Comparison of ENCODE assay signal across 2 cellular contexts in the genomic region with DNA sequence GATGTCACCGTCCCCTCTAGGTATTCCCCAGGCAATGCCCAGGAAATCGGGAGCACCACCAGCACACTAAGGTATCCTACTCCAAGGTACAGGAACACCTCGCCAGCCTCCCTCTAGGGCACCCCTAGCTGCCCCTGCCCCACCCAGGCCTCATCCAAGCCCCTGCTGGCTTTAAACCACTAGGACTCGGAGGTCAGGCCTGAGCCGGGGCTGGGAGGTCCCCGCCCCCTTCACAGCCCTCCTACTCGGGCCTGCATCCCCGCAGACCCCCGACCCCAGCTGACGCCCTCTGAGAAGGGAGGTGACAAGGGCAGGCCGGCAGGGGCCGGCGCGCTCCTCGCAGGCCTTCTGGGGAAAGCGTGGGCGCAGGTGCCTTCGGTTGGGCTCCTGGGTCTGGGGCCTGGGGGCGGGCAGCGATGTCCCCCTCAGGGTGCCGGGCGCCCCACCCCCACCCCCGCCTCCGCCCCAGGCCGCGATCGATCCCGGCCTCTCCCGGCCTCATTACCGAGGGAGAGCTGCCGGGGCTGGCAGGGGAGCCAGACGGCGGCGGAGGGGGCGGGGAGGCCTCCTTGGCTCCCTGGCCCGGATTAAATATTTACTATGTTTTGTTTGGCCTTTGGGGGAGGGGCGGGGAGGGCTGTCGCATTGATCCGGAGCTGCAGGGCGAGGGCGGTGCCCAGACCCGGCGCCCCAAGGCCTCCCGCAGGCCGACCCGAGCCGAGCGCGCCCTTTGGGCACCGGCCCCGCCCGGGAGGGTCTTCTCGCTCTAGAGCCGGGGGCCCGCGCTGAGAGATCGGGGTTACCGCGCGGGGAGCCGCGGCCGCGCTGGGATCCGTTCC.
TF ChIP-seq lines count a peak whose summit lies in the region.

No MANE protein-coding gene starts in this region.

TF ChIP-seq in GM23338, 12 proteins besides CTCF, POLR2A, EP300 and RAD21:
- TF ChIP-seq ZNF331 (CRISPR knock-in tag; IDR thresholded peaks at IDR 0.05; ENCODE audit: low read depth) (no peak), JUNB (IDR thresholded peaks at IDR 0.05; ENCODE audit: unreplicated experiment) (no peak), POLR2AphosphoS5 (IDR thresholded peaks at IDR 0.05; ENCODE audit: low read depth) (no peak), EZH2phosphoT487 (IDR thresholded peaks at IDR 0.05; ENCODE audit: unreplicated experiment) (no peak), EZH2 (IDR thresholded peaks at IDR 0.05; ENCODE audit: low read depth, unreplicated experiment) (no peak), STAT1 (IDR thresholded peaks at IDR 0.05; ENCODE audit: unreplicated experiment) (no peak), NANOG (IDR thresholded peaks at IDR 0.05; ENCODE audit: borderline replicate concordance) (no peak), CREB1 (CRISPR knock-in tag; IDR thresholded peaks at IDR 0.05; ENCODE audit: low read depth) (no peak), ZNF114 (CRISPR knock-in tag; IDR thresholded peaks at IDR 0.05) (no peak)
- TF ChIP-seq, protein P1, sequence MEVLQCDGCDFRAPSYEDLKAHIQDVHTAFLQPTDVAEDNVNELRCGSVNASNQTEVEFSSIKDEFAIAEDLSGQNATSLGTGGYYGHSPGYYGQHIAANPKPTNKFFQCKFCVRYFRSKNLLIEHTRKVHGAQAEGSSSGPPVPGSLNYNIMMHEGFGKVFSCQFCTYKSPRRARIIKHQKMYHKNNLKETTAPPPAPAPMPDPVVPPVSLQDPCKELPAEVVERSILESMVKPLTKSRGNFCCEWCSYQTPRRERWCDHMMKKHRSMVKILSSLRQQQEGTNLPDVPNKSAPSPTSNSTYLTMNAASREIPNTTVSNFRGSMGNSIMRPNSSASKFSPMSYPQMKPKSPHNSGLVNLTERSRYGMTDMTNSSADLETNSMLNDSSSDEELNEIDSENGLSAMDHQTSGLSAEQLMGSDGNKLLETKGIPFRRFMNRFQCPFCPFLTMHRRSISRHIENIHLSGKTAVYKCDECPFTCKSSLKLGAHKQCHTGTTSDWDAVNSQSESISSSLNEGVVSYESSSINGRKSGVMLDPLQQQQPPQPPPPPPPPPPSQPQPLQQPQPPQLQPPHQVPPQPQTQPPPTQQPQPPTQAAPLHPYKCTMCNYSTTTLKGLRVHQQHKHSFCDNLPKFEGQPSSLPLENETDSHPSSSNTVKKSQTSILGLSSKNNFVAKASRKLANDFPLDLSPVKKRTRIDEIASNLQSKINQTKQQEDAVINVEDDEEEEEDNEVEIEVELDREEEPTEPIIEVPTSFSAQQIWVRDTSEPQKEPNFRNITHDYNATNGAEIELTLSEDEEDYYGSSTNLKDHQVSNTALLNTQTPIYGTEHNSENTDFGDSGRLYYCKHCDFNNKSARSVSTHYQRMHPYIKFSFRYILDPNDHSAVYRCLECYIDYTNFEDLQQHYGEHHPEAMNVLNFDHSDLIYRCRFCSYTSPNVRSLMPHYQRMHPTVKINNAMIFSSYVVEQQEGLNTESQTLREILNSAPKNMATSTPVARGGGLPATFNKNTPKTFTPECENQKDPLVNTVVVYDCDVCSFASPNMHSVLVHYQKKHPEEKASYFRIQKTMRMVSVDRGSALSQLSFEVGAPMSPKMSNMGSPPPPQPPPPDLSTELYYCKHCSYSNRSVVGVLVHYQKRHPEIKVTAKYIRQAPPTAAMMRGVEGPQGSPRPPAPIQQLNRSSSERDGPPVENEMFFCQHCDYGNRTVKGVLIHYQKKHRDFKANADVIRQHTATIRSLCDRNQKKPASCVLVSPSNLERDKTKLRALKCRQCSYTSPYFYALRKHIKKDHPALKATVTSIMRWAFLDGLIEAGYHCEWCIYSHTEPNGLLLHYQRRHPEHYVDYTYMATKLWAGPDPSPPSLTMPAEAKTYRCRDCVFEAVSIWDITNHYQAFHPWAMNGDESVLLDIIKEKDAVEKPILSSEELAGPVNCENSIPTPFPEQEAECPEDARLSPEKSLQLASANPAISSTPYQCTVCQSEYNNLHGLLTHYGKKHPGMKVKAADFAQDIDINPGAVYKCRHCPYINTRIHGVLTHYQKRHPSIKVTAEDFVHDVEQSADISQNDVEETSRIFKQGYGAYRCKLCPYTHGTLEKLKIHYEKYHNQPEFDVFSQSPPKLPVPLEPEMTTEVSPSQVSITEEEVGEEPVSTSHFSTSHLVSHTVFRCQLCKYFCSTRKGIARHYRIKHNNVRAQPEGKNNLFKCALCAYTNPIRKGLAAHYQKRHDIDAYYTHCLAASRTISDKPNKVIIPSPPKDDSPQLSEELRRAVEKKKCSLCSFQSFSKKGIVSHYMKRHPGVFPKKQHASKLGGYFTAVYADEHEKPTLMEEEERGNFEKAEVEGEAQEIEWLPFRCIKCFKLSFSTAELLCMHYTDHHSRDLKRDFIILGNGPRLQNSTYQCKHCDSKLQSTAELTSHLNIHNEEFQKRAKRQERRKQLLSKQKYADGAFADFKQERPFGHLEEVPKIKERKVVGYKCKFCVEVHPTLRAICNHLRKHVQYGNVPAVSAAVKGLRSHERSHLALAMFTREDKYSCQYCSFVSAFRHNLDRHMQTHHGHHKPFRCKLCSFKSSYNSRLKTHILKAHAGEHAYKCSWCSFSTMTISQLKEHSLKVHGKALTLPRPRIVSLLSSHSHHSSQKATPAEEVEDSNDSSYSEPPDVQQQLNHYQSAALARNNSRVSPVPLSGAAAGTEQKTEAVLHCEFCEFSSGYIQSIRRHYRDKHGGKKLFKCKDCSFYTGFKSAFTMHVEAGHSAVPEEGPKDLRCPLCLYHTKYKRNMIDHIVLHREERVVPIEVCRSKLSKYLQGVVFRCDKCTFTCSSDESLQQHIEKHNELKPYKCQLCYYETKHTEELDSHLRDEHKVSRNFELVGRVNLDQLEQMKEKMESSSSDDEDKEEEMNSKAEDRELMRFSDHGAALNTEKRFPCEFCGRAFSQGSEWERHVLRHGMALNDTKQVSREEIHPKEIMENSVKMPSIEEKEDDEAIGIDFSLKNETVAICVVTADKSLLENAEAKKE (CRISPR knock-in tag; IDR thresholded peaks at IDR 0.05): no peak
- TF ChIP-seq, protein P2, sequence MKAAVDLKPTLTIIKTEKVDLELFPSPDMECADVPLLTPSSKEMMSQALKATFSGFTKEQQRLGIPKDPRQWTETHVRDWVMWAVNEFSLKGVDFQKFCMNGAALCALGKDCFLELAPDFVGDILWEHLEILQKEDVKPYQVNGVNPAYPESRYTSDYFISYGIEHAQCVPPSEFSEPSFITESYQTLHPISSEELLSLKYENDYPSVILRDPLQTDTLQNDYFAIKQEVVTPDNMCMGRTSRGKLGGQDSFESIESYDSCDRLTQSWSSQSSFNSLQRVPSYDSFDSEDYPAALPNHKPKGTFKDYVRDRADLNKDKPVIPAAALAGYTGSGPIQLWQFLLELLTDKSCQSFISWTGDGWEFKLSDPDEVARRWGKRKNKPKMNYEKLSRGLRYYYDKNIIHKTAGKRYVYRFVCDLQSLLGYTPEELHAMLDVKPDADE (IDR thresholded peaks at IDR 0.05): no peak
TF ChIP-seq in GM23338: peak in this region for 0.

TF ChIP-seq in WTC11, 78 proteins besides CTCF, POLR2A, EP300 and RAD21:
- TF ChIP-seq, protein P3, sequence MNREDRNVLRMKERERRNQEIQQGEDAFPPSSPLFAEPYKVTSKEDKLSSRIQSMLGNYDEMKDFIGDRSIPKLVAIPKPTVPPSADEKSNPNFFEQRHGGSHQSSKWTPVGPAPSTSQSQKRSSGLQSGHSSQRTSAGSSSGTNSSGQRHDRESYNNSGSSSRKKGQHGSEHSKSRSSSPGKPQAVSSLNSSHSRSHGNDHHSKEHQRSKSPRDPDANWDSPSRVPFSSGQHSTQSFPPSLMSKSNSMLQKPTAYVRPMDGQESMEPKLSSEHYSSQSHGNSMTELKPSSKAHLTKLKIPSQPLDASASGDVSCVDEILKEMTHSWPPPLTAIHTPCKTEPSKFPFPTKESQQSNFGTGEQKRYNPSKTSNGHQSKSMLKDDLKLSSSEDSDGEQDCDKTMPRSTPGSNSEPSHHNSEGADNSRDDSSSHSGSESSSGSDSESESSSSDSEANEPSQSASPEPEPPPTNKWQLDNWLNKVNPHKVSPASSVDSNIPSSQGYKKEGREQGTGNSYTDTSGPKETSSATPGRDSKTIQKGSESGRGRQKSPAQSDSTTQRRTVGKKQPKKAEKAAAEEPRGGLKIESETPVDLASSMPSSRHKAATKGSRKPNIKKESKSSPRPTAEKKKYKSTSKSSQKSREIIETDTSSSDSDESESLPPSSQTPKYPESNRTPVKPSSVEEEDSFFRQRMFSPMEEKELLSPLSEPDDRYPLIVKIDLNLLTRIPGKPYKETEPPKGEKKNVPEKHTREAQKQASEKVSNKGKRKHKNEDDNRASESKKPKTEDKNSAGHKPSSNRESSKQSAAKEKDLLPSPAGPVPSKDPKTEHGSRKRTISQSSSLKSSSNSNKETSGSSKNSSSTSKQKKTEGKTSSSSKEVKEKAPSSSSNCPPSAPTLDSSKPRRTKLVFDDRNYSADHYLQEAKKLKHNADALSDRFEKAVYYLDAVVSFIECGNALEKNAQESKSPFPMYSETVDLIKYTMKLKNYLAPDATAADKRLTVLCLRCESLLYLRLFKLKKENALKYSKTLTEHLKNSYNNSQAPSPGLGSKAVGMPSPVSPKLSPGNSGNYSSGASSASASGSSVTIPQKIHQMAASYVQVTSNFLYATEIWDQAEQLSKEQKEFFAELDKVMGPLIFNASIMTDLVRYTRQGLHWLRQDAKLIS (CRISPR knock-in tag; IDR thresholded peaks at IDR 0.05; ENCODE audit: borderline replicate concordance): no peak
- TF ChIP-seq GABPB1 (CRISPR knock-in tag; IDR thresholded peaks at IDR 0.05) (no peak), FOXP1 (CRISPR knock-in tag; IDR thresholded peaks at IDR 0.05; ENCODE audit: borderline replicate concordance) (no peak; the same call in 1 of the 2 replicates), SOX15 (CRISPR knock-in tag; IDR thresholded peaks at IDR 0.05) (no peak), CREM (CRISPR knock-in tag; IDR thresholded peaks at IDR 0.05) (no peak), ZNF232 (CRISPR knock-in tag; IDR thresholded peaks at IDR 0.05) (no peak)
- TF ChIP-seq, protein P4, sequence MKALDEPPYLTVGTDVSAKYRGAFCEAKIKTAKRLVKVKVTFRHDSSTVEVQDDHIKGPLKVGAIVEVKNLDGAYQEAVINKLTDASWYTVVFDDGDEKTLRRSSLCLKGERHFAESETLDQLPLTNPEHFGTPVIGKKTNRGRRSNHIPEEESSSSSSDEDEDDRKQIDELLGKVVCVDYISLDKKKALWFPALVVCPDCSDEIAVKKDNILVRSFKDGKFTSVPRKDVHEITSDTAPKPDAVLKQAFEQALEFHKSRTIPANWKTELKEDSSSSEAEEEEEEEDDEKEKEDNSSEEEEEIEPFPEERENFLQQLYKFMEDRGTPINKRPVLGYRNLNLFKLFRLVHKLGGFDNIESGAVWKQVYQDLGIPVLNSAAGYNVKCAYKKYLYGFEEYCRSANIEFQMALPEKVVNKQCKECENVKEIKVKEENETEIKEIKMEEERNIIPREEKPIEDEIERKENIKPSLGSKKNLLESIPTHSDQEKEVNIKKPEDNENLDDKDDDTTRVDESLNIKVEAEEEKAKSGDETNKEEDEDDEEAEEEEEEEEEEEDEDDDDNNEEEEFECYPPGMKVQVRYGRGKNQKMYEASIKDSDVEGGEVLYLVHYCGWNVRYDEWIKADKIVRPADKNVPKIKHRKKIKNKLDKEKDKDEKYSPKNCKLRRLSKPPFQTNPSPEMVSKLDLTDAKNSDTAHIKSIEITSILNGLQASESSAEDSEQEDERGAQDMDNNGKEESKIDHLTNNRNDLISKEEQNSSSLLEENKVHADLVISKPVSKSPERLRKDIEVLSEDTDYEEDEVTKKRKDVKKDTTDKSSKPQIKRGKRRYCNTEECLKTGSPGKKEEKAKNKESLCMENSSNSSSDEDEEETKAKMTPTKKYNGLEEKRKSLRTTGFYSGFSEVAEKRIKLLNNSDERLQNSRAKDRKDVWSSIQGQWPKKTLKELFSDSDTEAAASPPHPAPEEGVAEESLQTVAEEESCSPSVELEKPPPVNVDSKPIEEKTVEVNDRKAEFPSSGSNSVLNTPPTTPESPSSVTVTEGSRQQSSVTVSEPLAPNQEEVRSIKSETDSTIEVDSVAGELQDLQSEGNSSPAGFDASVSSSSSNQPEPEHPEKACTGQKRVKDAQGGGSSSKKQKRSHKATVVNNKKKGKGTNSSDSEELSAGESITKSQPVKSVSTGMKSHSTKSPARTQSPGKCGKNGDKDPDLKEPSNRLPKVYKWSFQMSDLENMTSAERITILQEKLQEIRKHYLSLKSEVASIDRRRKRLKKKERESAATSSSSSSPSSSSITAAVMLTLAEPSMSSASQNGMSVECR (CRISPR knock-in tag; IDR thresholded peaks at IDR 0.05; ENCODE audit: borderline replicate concordance): no peak
- TF ChIP-seq, protein P5, sequence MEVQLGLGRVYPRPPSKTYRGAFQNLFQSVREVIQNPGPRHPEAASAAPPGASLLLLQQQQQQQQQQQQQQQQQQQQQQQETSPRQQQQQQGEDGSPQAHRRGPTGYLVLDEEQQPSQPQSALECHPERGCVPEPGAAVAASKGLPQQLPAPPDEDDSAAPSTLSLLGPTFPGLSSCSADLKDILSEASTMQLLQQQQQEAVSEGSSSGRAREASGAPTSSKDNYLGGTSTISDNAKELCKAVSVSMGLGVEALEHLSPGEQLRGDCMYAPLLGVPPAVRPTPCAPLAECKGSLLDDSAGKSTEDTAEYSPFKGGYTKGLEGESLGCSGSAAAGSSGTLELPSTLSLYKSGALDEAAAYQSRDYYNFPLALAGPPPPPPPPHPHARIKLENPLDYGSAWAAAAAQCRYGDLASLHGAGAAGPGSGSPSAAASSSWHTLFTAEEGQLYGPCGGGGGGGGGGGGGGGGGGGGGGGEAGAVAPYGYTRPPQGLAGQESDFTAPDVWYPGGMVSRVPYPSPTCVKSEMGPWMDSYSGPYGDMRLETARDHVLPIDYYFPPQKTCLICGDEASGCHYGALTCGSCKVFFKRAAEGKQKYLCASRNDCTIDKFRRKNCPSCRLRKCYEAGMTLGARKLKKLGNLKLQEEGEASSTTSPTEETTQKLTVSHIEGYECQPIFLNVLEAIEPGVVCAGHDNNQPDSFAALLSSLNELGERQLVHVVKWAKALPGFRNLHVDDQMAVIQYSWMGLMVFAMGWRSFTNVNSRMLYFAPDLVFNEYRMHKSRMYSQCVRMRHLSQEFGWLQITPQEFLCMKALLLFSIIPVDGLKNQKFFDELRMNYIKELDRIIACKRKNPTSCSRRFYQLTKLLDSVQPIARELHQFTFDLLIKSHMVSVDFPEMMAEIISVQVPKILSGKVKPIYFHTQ (CRISPR knock-in tag; IDR thresholded peaks at IDR 0.05): no peak
